24 cellular contexts compared by ENCODE assay signal in the genomic region with DNA sequence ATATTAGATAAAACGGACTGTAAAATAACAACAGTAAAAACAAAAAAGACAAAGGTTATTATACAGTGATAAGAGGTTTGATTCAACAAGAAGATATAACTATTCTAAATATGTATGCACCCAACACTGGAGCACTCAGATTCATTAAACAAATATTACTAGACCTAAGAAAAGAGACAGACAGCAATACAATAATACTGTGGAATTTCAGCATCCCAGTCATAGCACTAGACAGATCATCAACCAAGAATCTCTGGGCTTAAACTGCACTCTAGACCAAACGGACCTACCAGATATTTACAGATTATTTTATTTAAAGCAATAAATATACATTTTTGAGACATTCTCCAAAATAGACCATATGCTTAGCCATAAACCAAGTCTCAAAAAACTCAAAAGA.
"Had no signal": no experiment of that assay in that cellular context is flagged by ENCODE, and none has a peak within 500 bp of the region (broad histone marks: within the 10 kb centered on the region; RNA-seq: fewer than 3 reads in every experiment).

No MANE protein-coding gene starts in this region.

- ATAC-seq: T-cell had no signal

- H3K4me2 ChIP-seq: SK-N-SH had no signal

- FAIRE-seq: HTR-8/SVneo, RCC 7860 had no signal

- H3K9ac ChIP-seq: SK-N-SH had no signal

- H3K27ac ChIP-seq: HL-60 had no signal

- DNase-seq: KBM-7, MV-4-11, NCI-H1092, NCI-H1105 treated with DMSO at 0.1 percent for 48 hours, NCI-H1417 treated with DMSO at 0.1 percent for 48 hours, NCI-H146, NCI-H1694 treated with DMSO at 0.1 percent for 48 hours, NCI-H1930, NCI-H2081, NCI-H2107, NCI-H2227 treated with DMSO at 0.1 percent for 48 hours, NCI-H510A, NCI-H524 treated with DMSO at 0.1 percent for 48 hours, NCI-H69, NCI-H774, Right ventricle myocardium superior, RPMI8226, SIG-M5, SK-N-SH, SW 1271, T-cell had no signal
